9 cellular contexts compared by ENCODE assay signal in genomic region chr13:41193469-41193868, GRCh38. TPM values are rescaled to one million over a fixed set of nuclear protein-coding genes. Genes with fewer than 3 reads are reported as not detected.
DNase-seq lines count a peak whose midpoint lies in the region; ATAC-seq and TF ChIP-seq lines count a peak whose summit lies in the region.
"Had no signal": no experiment of that assay in that cellular context is flagged by ENCODE, and none has a peak within 500 bp of the region (broad histone marks: within the 10 kb centered on the region; RNA-seq: fewer than 3 reads in every experiment).

No MANE protein-coding gene starts in this region.

- H3K9me3 ChIP-seq in left lung (no peaks in the 10 kb centered on the region), subcutaneous abdominal adipose tissue (ENCODE audit: control insufficient read depth in 5 of 5, low read length in 5 of 5) (no peaks in the 10 kb centered on the region)

- POLR2A ChIA-PET in activated CD4-positive, alpha-beta T cell treated with anti-CD3 and anti-CD28 coated beads, Interleukin-2, amount 10 ng/mL, durations not matched to agents 7 days and 5 days (lab: Charles Lee): no interaction called here

- CTCF ChIA-PET in activated CD4-positive, alpha-beta T cell treated with anti-CD3 and anti-CD28 coated beads, Interleukin-2, amount 10 ng/mL, durations not matched to agents 7 days and 5 days (lab: Charles Lee): no interaction called here

- H3K36me3 ChIP-seq in left lung (no peaks in the 10 kb centered on the region), subcutaneous abdominal adipose tissue (ENCODE audit: control insufficient read depth in 5 of 5, insufficient read depth in 5 of 5, low read length in 5 of 5) (no peaks in the 10 kb centered on the region)

- peaks cover 45% of the 10 kb centered on the region for H3K4me1 Mint-ChIP-seq in activated CD4-positive, alpha-beta T cell treated with anti-CD3 and anti-CD28 coated beads, Interleukin-2, amount 10 ng/mL, durations not matched to agents 7 days and 5 days
- peaks cover 40% of the 10 kb centered on the region for H3K4me1 Mint-ChIP-seq in activated naive CD8-positive, alpha-beta T cell (ENCODE audit: low read depth)

- no peak for TF ChIP-seq CTCF in left lung (IDR thresholded peaks at IDR 0.05)

- intact Hi-C loops in left lung (cut with DNase I): loop anchor here in 1 of 2 donors (5.0 kb wide), 1 partner anchor 56 kb away; no protein-coding TSS in a partner anchor

- H3K4me1 ChIP-seq in left lung (peaks cover 4 to 29% of the 10 kb centered on the region in 2 donors), subcutaneous abdominal adipose tissue (ENCODE audit: control insufficient read depth in 5 of 5, insufficient read depth in 5 of 5, low read length in 5 of 5) (peaks cover 2 to 27% (median 22%) of the 10 kb centered on the region in 5 donors)

- H3K27ac ChIP-seq in left lung (peak overlapping the region in 1 of 2 donors; percentile 95), subcutaneous abdominal adipose tissue (ENCODE audit: low read depth, low read length) (no peak overlapping the region)

- no peaks in the 10 kb centered on the region for H3K27me3 Mint-ChIP-seq in activated CD4-positive, alpha-beta T cell treated with anti-CD3 and anti-CD28 coated beads, Interleukin-2, amount 10 ng/mL, durations not matched to agents 7 days and 5 days
- no peaks in the 10 kb centered on the region for H3K27me3 Mint-ChIP-seq in activated naive CD8-positive, alpha-beta T cell

- H3K9ac ChIP-seq in subcutaneous abdominal adipose tissue (ENCODE audit: low read length in 5 of 5): no peak overlapping the region

- peaks cover 14% of the 10 kb centered on the region for H3K9me3 Mint-ChIP-seq in activated CD4-positive, alpha-beta T cell treated with anti-CD3 and anti-CD28 coated beads, Interleukin-2, amount 10 ng/mL, durations not matched to agents 7 days and 5 days
- peaks cover 15% of the 10 kb centered on the region for H3K9me3 Mint-ChIP-seq in activated naive CD8-positive, alpha-beta T cell (ENCODE audit: low read depth)

- no peak for ATAC-seq in left lung

- H3K27me3 ChIP-seq in left lung (no peaks in the 10 kb centered on the region), subcutaneous abdominal adipose tissue (ENCODE audit: control insufficient read depth in 5 of 5, insufficient read depth in 4 of 5, low read length in 5 of 5) (no peaks in the 10 kb centered on the region)

- H3K27ac Mint-ChIP-seq in activated CD4-positive, alpha-beta T cell treated with anti-CD3 and anti-CD28 coated beads, Interleukin-2, amount 10 ng/mL, durations not matched to agents 7 days and 5 days: peak overlapping the region; percentile 93
- peak overlapping the region; percentile 98 for H3K27ac Mint-ChIP-seq in activated naive CD8-positive, alpha-beta T cell

- peaks cover 42% of the 10 kb centered on the region for H3K36me3 Mint-ChIP-seq in activated CD4-positive, alpha-beta T cell treated with anti-CD3 and anti-CD28 coated beads, Interleukin-2, amount 10 ng/mL, durations not matched to agents 7 days and 5 days (ENCODE audit: low read depth)
- H3K36me3 Mint-ChIP-seq in activated naive CD8-positive, alpha-beta T cell: peaks cover 22% of the 10 kb centered on the region

- no peak for DNase-seq in activated CD4-positive, alpha-beta T cell treated with anti-CD3 and anti-CD28 coated beads, Interleukin-2, amount 10 ng/mL, durations not matched to agents 7 days and 5 days
- DNase-seq in activated CD4-positive, alpha-beta T cell treated with anti-CD3 and anti-CD28 coated beads, Interleukin-2, amount 50 U/mL, for 4 hours: no peak
- DNase-seq in left lung (no peak), NCI-H2171 treated with DMSO at 0.1 percent for 48 hours (lab: John Stamatoyannopoulos, UW) (no peak), NCI-H2227 treated with DMSO at 0.1 percent for 48 hours (lab: John Stamatoyannopoulos, UW) (no peak), dermis blood vessel endothelial cell (no peak)
- DNase-seq: activated CD4-positive, CD25-positive, alpha-beta regulatory T cell treated with anti-CD3 and anti-CD28 coated beads, Interleukin-2, amount 50 U/mL, for 72 hours had no signal

- peak overlapping the region; percentile 66 to 67 for H3K4me3 ChIP-seq in left lung
- H3K4me3 ChIP-seq in subcutaneous abdominal adipose tissue (ENCODE audit: low read depth in 1 of 5, low read length in 5 of 5): peak overlapping the region; percentile 67 to 91 (median 88)

- peak overlapping the region; percentile 94 for H3K4me3 Mint-ChIP-seq in activated CD4-positive, alpha-beta T cell treated with anti-CD3 and anti-CD28 coated beads, Interleukin-2, amount 10 ng/mL, durations not matched to agents 7 days and 5 days
- peak overlapping the region; percentile 92 for H3K4me3 Mint-ChIP-seq in activated naive CD8-positive, alpha-beta T cell

RNA-seq across cellular contexts. Expression of gene KBTBD7, which starts 0.9 kb away (rescaled TPM):
- total RNA-seq in activated CD4-positive, alpha-beta T cell treated with anti-CD3 and anti-CD28 coated beads, Interleukin-2, amount 10 ng/mL, durations not matched to agents 7 days and 5 days: 10 to 100 TPM; 10.7 to 10.8 TPM
- total RNA-seq in left lung (1 to 10 TPM; 6.9 to 8.1 TPM), dermis blood vessel endothelial cell (7.3 and 9.0 TPM in 2 replicates)
